Comparison of ENCODE assay signal across 1 cellular context in genomic region chr20:14902432-14903089, GRCh38.
TF ChIP-seq lines count a peak whose summit lies in the region.

No MANE protein-coding gene starts in this region.

TF ChIP-seq in GM12878, 131 proteins besides CTCF, POLR2A, EP300 and RAD21 (continued from another document):
- TF ChIP-seq CEBPZ (IDR thresholded peaks at IDR 0.05; ENCODE audit: low read depth, low read length): no peak
- 0 out of 2 replicates have a peak, but pooled peaks have one; percentile 13 for TF ChIP-seq ATF7 (IDR thresholded peaks at IDR 0.05; ENCODE audit: low read depth)
- TF ChIP-seq, protein P1, sequence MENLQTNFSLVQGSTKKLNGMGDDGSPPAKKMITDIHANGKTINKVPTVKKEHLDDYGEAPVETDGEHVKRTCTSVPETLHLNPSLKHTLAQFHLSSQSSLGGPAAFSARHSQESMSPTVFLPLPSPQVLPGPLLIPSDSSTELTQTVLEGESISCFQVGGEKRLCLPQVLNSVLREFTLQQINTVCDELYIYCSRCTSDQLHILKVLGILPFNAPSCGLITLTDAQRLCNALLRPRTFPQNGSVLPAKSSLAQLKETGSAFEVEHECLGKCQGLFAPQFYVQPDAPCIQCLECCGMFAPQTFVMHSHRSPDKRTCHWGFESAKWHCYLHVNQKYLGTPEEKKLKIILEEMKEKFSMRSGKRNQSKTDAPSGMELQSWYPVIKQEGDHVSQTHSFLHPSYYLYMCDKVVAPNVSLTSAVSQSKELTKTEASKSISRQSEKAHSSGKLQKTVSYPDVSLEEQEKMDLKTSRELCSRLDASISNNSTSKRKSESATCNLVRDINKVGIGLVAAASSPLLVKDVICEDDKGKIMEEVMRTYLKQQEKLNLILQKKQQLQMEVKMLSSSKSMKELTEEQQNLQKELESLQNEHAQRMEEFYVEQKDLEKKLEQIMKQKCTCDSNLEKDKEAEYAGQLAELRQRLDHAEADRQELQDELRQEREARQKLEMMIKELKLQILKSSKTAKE (IDR thresholded peaks at IDR 0.05; ENCODE audit: low read depth, poor library complexity, severe bottlenecking): no peak
- no peak for TF ChIP-seq BRCA1 (IDR thresholded peaks at IDR 0.05; ENCODE audit: low read depth, low read length)
- TF ChIP-seq PAX5 (IDR thresholded peaks at IDR 0.05; ENCODE audit: borderline replicate concordance, low read depth, low read length): 0 out of 2 replicates have a peak, but pooled peaks have one; percentile 48
- TF ChIP-seq SPI1 (IDR thresholded peaks at IDR 0.05; ENCODE audit: borderline replicate concordance, insufficient read depth, low read depth, low read length): peak; percentile 93
- no peak for TF ChIP-seq KLF5 (IDR thresholded peaks at IDR 0.05; ENCODE audit: partially characterized antibody)
